Comparison of ENCODE assay signal across 28 cellular contexts in the genomic region with DNA sequence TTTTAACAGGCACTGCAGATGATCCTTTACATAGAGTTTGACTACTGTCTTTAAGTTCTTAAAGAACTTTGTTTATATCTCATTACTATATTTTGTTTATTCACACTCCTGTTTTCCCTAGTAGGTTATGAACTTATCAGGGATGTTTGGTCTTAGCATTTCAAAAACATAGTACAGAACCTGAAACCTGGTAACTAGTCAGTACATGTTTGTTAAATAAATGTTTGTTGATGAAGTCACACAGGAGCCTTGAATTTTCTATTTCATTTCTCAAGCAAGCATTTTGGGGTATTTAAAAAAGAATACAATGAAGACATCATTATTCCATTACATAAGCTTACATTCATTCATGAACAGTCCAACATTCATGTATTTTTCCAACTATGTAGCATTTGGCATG.
"Had no signal": no experiment of that assay in that cellular context is flagged by ENCODE, and none has a peak within 500 bp of the region (broad histone marks: within the 10 kb centered on the region; RNA-seq: fewer than 3 reads in every experiment).

No MANE protein-coding gene starts in this region.

- H3K27ac ChIP-seq: neutrophil, ovary, parathyroid adenoma, psoas muscle, right lobe of liver, sigmoid colon, suprapubic skin, testis, tibial artery, transverse colon, upper lobe of right lung, uterus had no signal

- ATAC-seq: naive thymus-derived CD8-positive, alpha-beta T cell; natural killer cell treated with Interleukin-12 subunit alpha and Interleukin-12 subunit beta and Interleukin-15 and Interleukin-18, amount 100 ng/mL, for 72 hours; psoas muscle; right cardiac atrium; right lobe of liver; stimulated activated memory B cell treated with anti-CD40 and anti-IgM and Interleukin-4, amounts not matched to agents 10 μg/mL and 1 μg/mL and 100 μg/mL, for 72 hours; stimulated activated naive CD8-positive, alpha-beta T cell treated with anti-CD3 and anti-CD28 coated beads, Interleukin-15, amount 100 ng/mL, for 72 hours; stimulated activated naive CD8-positive, alpha-beta T cell treated with anti-CD3 and anti-CD28 coated beads, Interleukin-15, Interleukin-2, amounts not matched to agents 100 U/mL and 50 U/mL, for 24 hours; upper lobe of right lung had no signal

- H3K4me1 ChIP-seq: parathyroid adenoma, psoas muscle, right lobe of liver, sigmoid colon, suprapubic skin, testis, transverse colon, upper lobe of right lung, uterus had no signal

- FAIRE-seq: small intestine had no signal

- H3K9me3 ChIP-seq: neutrophil, ovary, psoas muscle, right lobe of liver, sigmoid colon, suprapubic skin, testis, tibial artery, transverse colon, upper lobe of right lung, uterus had no signal

- H3K27me3 ChIP-seq: neutrophil, ovary, right lobe of liver, sigmoid colon, suprapubic skin, testis, tibial artery, transverse colon, upper lobe of right lung, uterus had no signal

- H3K4me3 ChIP-seq: ovary, psoas muscle, right lobe of liver, sigmoid colon, suprapubic skin, testis, tibial artery, transverse colon, upper lobe of right lung, uterus had no signal

- H2AFZ ChIP-seq: parathyroid adenoma had no signal

- H3K36me3 ChIP-seq: neutrophil, ovary, right lobe of liver, sigmoid colon, suprapubic skin, tibial artery, transverse colon, upper lobe of right lung, uterus had no signal

- DNase-seq: naive thymus-derived CD8-positive, alpha-beta T cell; nephron progenitor cell; nucleus accumbens; ovary; posterior cingulate gyrus; psoas muscle; right cardiac atrium; right lobe of liver; sigmoid colon; small intestine; stimulated activated CD4-positive, alpha-beta T cell treated with anti-CD3 and anti-CD28 coated beads, Interleukin-1b, Interleukin-23, amount 100 ng/mL, for 48 hours; stimulated activated CD4-positive, alpha-beta T cell treated with anti-CD3 and anti-CD28 coated beads, Interleukin-4, amount 100 ng/mL, for 1 hour; stimulated activated CD4-positive, alpha-beta T cell treated with anti-CD3 and anti-CD28 coated beads, Interleukin-4, amount 100 ng/mL, for 4 hours; stimulated activated CD8-positive, alpha-beta memory T cell treated with anti-CD3 and anti-CD28 coated beads, Interleukin-4, amount 100 ng/mL, for 48 hours; stimulated activated naive CD4-positive, alpha-beta T cell; stimulated activated naive CD8-positive, alpha-beta T cell treated with anti-CD3 and anti-CD28 coated beads, Interleukin-15, amount 100 ng/mL, for 72 hours; stimulated activated naive CD8-positive, alpha-beta T cell treated with anti-CD3 and anti-CD28 coated beads, Interleukin-15, Interleukin-2, amounts not matched to agents 100 U/mL and 50 U/mL, for 24 hours; substantia nigra; testis; tibial artery; transverse colon; upper lobe of right lung; uterus had no signal

- H3K79me2 ChIP-seq: parathyroid adenoma had no signal
